In the genomic region with DNA sequence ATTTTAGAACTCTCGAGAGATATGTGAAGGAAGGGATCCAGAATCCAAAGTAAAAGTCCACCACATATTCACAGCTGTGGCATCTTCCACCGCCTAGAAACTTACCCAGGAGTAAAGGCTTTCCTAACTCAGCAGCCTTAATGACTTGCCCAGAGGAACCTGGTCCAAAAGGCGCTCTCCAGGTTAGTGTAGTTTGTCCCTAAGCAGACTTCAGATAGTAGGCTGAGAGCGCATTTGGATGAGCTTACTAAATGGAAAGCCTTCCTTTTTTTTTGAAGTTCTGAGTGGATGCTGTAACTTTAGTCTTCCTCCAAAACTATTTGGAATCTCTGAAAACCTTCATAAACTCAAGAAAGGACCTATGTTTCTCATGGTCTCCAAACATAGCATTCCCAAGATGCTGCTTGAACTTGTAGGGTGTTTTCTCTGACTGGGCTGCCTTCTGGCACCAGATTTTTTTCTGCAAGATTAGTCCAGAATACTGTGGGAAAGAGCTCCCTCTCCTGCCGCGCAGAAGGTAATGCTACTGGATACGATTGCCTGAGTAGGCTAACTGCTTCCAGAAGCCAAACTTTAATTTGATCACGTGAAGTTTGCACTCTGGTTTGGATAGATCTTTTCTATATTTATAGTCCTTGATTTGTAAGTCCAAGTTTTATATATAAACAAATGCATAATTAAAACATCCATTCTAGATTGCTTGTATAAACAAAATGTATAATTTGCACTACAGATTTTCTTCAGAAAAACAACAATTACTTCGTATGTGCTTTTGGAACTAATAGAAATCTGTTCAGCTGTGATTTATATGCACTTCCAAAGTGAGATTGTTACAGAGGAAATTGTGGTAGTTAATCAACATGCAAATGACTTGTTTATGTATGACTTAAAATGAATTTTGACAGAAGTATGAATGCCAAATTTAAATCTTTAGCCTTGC, we compare ENCODE assay signal across 8 cellular contexts. TPM values are rescaled to one million over a fixed set of nuclear protein-coding genes. Genes with fewer than 3 reads are reported as not detected.
A peak's percentile ranks its signal among the peaks of the same experiment; 100 is the strongest.
DNase-seq lines count a peak whose midpoint lies in the region; ATAC-seq, FAIRE-seq and TF ChIP-seq lines count a peak whose summit lies in the region.

No MANE protein-coding gene starts in this region.

- H3K4me1 Mint-ChIP-seq in astrocyte (ENCODE audit: low read depth, unreplicated experiment) = no peaks in the 10 kb centered on the region
- no peaks in the 10 kb centered on the region for H3K4me1 Mint-ChIP-seq in CD4-positive, alpha-beta T cell (ENCODE audit: low read depth)

- no peak overlapping the region for H3K27ac ChIP-seq in astrocyte (ENCODE audit: low read depth, low read length)
- H3K27ac ChIP-seq in CD4-positive, alpha-beta T cell (ENCODE audit: low read depth, low read length) = no peak overlapping the region

- no peaks in the 10 kb centered on the region for H4K20me1 ChIP-seq in astrocyte (ENCODE audit: insufficient read depth, low read length)

- no peak overlapping the region for H3K4me3 Mint-ChIP-seq in astrocyte (ENCODE audit: unreplicated experiment)
- no peak overlapping the region for H3K4me3 Mint-ChIP-seq in CD4-positive, alpha-beta T cell

- no peaks in the 10 kb centered on the region for H3K27me3 Mint-ChIP-seq in astrocyte (ENCODE audit: low read depth, unreplicated experiment)
- H3K27me3 Mint-ChIP-seq in CD4-positive, alpha-beta T cell = peaks cover 21% of the 10 kb centered on the region

- no peak for FAIRE-seq in astrocyte (lab: Jason Lieb, UNC)

- POLR2A ChIA-PET in CD4-positive, alpha-beta T cell (lab: Charles Lee) = interaction anchor here (0.8 kb wide), 1 partner anchor 17 kb away, joined by 3 read pairs; no protein-coding TSS in a partner anchor

- CTCF ChIA-PET in CD4-positive, alpha-beta T cell (lab: Charles Lee) = no interaction called here

- H3K27ac Mint-ChIP-seq in astrocyte (ENCODE audit: unreplicated experiment) = no peak overlapping the region
- no peak overlapping the region for H3K27ac Mint-ChIP-seq in CD4-positive, alpha-beta T cell

- intact Hi-C loops in CD4-positive, alpha-beta T cell (cut with DNase I, micrococcal nuclease) = no loop called here

- H2AFZ ChIP-seq in astrocyte (ENCODE audit: low read depth, low read length) = no peak overlapping the region

- ATAC-seq in GM19043 (IDR thresholded peaks at IDR 0.05; ENCODE audit: low read depth, unreplicated experiment) = peak; percentile 64
- peak; percentile 96 for ATAC-seq in HG03432 (IDR thresholded peaks at IDR 0.05; ENCODE audit: unreplicated experiment)
- ATAC-seq in stimulated activated naive CD8-positive, alpha-beta T cell treated with anti-CD3 and anti-CD28 coated beads, Interleukin-15, Interleukin-2, amounts not matched to agents 100 U/mL and 50 U/mL, for 24 hours = no peak
- no peak for ATAC-seq in CD4-positive, alpha-beta T cell (ENCODE audit: poor library complexity)

- H3K9me3 Mint-ChIP-seq in astrocyte (ENCODE audit: unreplicated experiment) = no peaks in the 10 kb centered on the region
- H3K9me3 Mint-ChIP-seq in CD4-positive, alpha-beta T cell = no peaks in the 10 kb centered on the region

- no peak overlapping the region for H3K9ac ChIP-seq in astrocyte (ENCODE audit: low read length)

- no peaks in the 10 kb centered on the region for H3K4me1 ChIP-seq in astrocyte (ENCODE audit: insufficient read depth, low read length)

- H3K9me3 ChIP-seq in astrocyte (ENCODE audit: insufficient read depth, low read depth, low read length) = no peaks in the 10 kb centered on the region
- H3K9me3 ChIP-seq in CD4-positive, alpha-beta T cell (ENCODE audit: control insufficient read depth, low read length) = no peaks in the 10 kb centered on the region

- H3K27me3 ChIP-seq in astrocyte (ENCODE audit: insufficient read depth, low read length) = no peaks in the 10 kb centered on the region
- no peaks in the 10 kb centered on the region for H3K27me3 ChIP-seq in CD4-positive, alpha-beta T cell (ENCODE audit: control insufficient read depth, insufficient read depth, low read length)

- DNase-seq in COR-L47 (lab: John Stamatoyannopoulos, UW) = peak; percentile 54
- peak; percentile 52 for DNase-seq in NCI-H460 (ENCODE audit: extremely low read depth, low read depth)
- peak; percentile 26 for DNase-seq in astrocyte (ENCODE audit: low read depth)
- peak in 34 of 51 donors; percentile 2 to 75 (median 42) for DNase-seq in hypothalamus (lab: John Stamatoyannopoulos, UW)
- peak; percentile 8 for DNase-seq in stimulated activated naive CD8-positive, alpha-beta T cell treated with anti-CD3 and anti-CD28 coated beads, Interleukin-15, Interleukin-2, amounts not matched to agents 100 U/mL and 50 U/mL, for 24 hours
- no peak for DNase-seq in CD4-positive, alpha-beta T cell

- H3K36me3 ChIP-seq in astrocyte (ENCODE audit: insufficient read depth, low read length) = no peaks in the 10 kb centered on the region

- no peaks in the 10 kb centered on the region for H3K79me2 ChIP-seq in astrocyte (ENCODE audit: insufficient read depth, low read length)

- no peak overlapping the region for H3K4me3 ChIP-seq in astrocyte (ENCODE audit: insufficient read depth, low read depth, low read length)

- no peak overlapping the region for H3K4me2 ChIP-seq in astrocyte (ENCODE audit: low read length)

- H3K36me3 Mint-ChIP-seq in astrocyte (ENCODE audit: low read depth, unreplicated experiment) = no peaks in the 10 kb centered on the region
- no peaks in the 10 kb centered on the region for H3K36me3 Mint-ChIP-seq in CD4-positive, alpha-beta T cell (ENCODE audit: low read depth)

- TF ChIP-seq CTCF in astrocyte (IDR thresholded peaks at IDR 0.05; ENCODE audit: insufficient read depth, low read depth, low read length) = peak; percentile 93
- no peak for TF ChIP-seq CTCF in CD4-positive, alpha-beta T cell (IDR thresholded peaks at IDR 0.05)

RNA-seq across cellular contexts. Expression of a gene that starts 19.6 kb away (rescaled TPM):
- total RNA-seq in NCI-H460 (2014; rRNA removed; shearing (Covaris generic)) = 3.8 and 4.4 TPM in 2 replicates
- polyA plus RNA-seq in NCI-H460 (2014; cell fraction: nucleus; rRNA removed) = 5.5 and 6.0 TPM in 2 replicates
- 9.0 and 9.8 TPM in 2 replicates for total RNA-seq in astrocyte
- not detected for total RNA-seq in CD4-positive, alpha-beta T cell

Comparison
In these comparisons a context has a peak if more than half of its experiments do, and no peak if none do; other contexts are left out.
1. DNase-seq: peak in COR-L47 (single experiment), NCI-H460 (single experiment), astrocyte (single experiment), hypothalamus (34 of 51) and stimulated activated naive CD8-positive, alpha-beta T cell treated with anti-CD3 and anti-CD28 coated beads, Interleukin-15, Interleukin-2, amounts not matched to agents 100 U/mL and 50 U/mL, for 24 hours (single experiment); none in CD4-positive, alpha-beta T cell (0 of 10).
2. ATAC-seq: peak in GM19043 (single experiment) and HG03432 (single experiment); none in stimulated activated naive CD8-positive, alpha-beta T cell treated with anti-CD3 and anti-CD28 coated beads, Interleukin-15, Interleukin-2, amounts not matched to agents 100 U/mL and 50 U/mL, for 24 hours (single experiment) and CD4-positive, alpha-beta T cell (single experiment).